Comparison of ENCODE assay signal across 27 cellular contexts in genomic region chr11:12446863-12447262, GRCh38.
DNase-seq lines count a peak whose midpoint lies in the region; ATAC-seq, FAIRE-seq and TF ChIP-seq lines count a peak whose summit lies in the region.
"Had no signal": no experiment of that assay in that cellular context is flagged by ENCODE, and none has a peak within 500 bp of the region (broad histone marks: within the 10 kb centered on the region; RNA-seq: fewer than 3 reads in every experiment).

No MANE protein-coding gene starts in this region.

- TF ChIP-seq POLR2A in esophagus muscularis mucosa (IDR thresholded peaks at IDR 0.05; ENCODE audit: low read depth) = no peak

- H3K4me1 Mint-ChIP-seq in activated naive CD8-positive, alpha-beta T cell treated with anti-CD3 and anti-CD28 coated beads, Interleukin-2, amount 50 U/mL, for 24 hours = no peaks in the 10 kb centered on the region
- no peaks in the 10 kb centered on the region for H3K4me1 Mint-ChIP-seq in activated naive CD8-positive, alpha-beta T cell treated with anti-CD3 and anti-CD28 coated beads for 36 hours
- H3K4me1 Mint-ChIP-seq in astrocyte (ENCODE audit: low read depth, unreplicated experiment) = peaks cover 35% of the 10 kb centered on the region
- H3K4me1 Mint-ChIP-seq: CD14-positive monocyte; CD4-positive, alpha-beta memory T cell; CD4-positive, CD25-positive, alpha-beta regulatory T cell; CD8-positive, alpha-beta memory T cell had no signal

- H3K4me1 ChIP-seq in astrocyte (ENCODE audit: insufficient read depth, low read length) (peaks cover 20% of the 10 kb centered on the region), esophagus muscularis mucosa (peaks cover 25 to 74% (median 66%) of the 10 kb centered on the region in 4 donors), stomach smooth muscle (ENCODE audit: control insufficient read depth, insufficient read depth, low read length) (peaks cover 33% of the 10 kb centered on the region)
- H3K4me1 ChIP-seq: BLaER1 had no signal

- ATAC-seq in activated naive CD8-positive, alpha-beta T cell treated with anti-CD3 and anti-CD28 coated beads, Interleukin-2, amount 50 U/mL, for 24 hours = peak; percentile 69
- ATAC-seq: GM12878 had no signal

- no peak overlapping the region for H3K9ac ChIP-seq in astrocyte (ENCODE audit: low read length)
- H3K9ac ChIP-seq in stomach smooth muscle (ENCODE audit: low read length in 2 of 2) = no peak overlapping the region
- H3K9ac ChIP-seq: BLaER1 had no signal

- H2AFZ ChIP-seq in astrocyte (ENCODE audit: low read depth, low read length) = no peak overlapping the region

- H3K27me3 Mint-ChIP-seq in activated naive CD8-positive, alpha-beta T cell treated with anti-CD3 and anti-CD28 coated beads, Interleukin-2, amount 50 U/mL, for 24 hours = peaks cover 2% of the 10 kb centered on the region
- no peaks in the 10 kb centered on the region for H3K27me3 Mint-ChIP-seq in activated naive CD8-positive, alpha-beta T cell treated with anti-CD3 and anti-CD28 coated beads for 36 hours
- no peaks in the 10 kb centered on the region for H3K27me3 Mint-ChIP-seq in astrocyte (ENCODE audit: low read depth, unreplicated experiment)

- TF ChIP-seq CTCF in astrocyte (IDR thresholded peaks at IDR 0.05; ENCODE audit: insufficient read depth, low read depth, low read length) = no peak
- TF ChIP-seq CTCF in esophagus muscularis mucosa (IDR thresholded peaks at IDR 0.05) = no peak

- H3K27ac ChIP-seq in astrocyte (ENCODE audit: low read depth, low read length) (no peak overlapping the region), esophagus muscularis mucosa (replicated peaks in 1 of 4) (no peak overlapping the region), stomach smooth muscle (ENCODE audit: low read length) (peak overlapping the region; percentile 1)
- H3K27ac ChIP-seq: BLaER1 had no signal

- H3K4me3 ChIP-seq in astrocyte (ENCODE audit: insufficient read depth, low read depth, low read length) (no peak overlapping the region), esophagus muscularis mucosa (no peak overlapping the region), stomach smooth muscle (ENCODE audit: low read length in 2 of 2) (no peak overlapping the region)
- H3K4me3 ChIP-seq: BLaER1, GM12878 had no signal

- H3K36me3 ChIP-seq in astrocyte (ENCODE audit: insufficient read depth, low read length) (no peaks in the 10 kb centered on the region), esophagus muscularis mucosa (peaks cover 0 to 11% (median 3%) of the 10 kb centered on the region in 4 donors), stomach smooth muscle (ENCODE audit: control insufficient read depth in 2 of 2, insufficient read depth in 2 of 2, low read length in 2 of 2) (peaks cover 5 to 7% of the 10 kb centered on the region in 2 donors)
- H3K36me3 ChIP-seq: BE2C, BLaER1 had no signal

- H3K9me3 ChIP-seq in astrocyte (ENCODE audit: insufficient read depth, low read depth, low read length) (no peaks in the 10 kb centered on the region), esophagus muscularis mucosa (no peaks in the 10 kb centered on the region), stomach smooth muscle (ENCODE audit: control insufficient read depth in 2 of 2, low read length in 2 of 2) (no peaks in the 10 kb centered on the region)
- H3K9me3 ChIP-seq: BE2C, BLaER1 had no signal

- no peak for DNase-seq in activated naive CD8-positive, alpha-beta T cell treated with anti-CD3 and anti-CD28 coated beads, Interleukin-2, amount 50 U/mL, for 24 hours
- DNase-seq in activated naive CD8-positive, alpha-beta T cell treated with anti-CD3 and anti-CD28 coated beads for 36 hours = no peak
- DNase-seq in astrocyte (ENCODE audit: low read depth) = no peak
- peak; percentile 70 for DNase-seq in esophagus muscularis mucosa (ENCODE audit: extremely low spot score)
- DNase-seq in NCI-H2227 treated with DMSO at 0.1 percent for 48 hours (lab: John Stamatoyannopoulos, UW) = no peak
- no peak for DNase-seq in NCI-H2107 treated with DMSO at 0.1 percent for 48 hours (lab: John Stamatoyannopoulos, UW; ENCODE audit: unreplicated experiment)
- DNase-seq: 8988T; ACHN; BE2C; C1 segment of cervical spinal cord; CD4-positive, alpha-beta memory T cell; CD4-positive, CD25-positive, alpha-beta regulatory T cell; CD8-positive, alpha-beta memory T cell; COR-L47; DMS 273 treated with DMSO at 0.1 percent for 48 hours; DMS153; DMS53; DMS79; DND-41; EL; GDM1 had no signal

- TF ChIP-seq EP300 in esophagus muscularis mucosa (IDR thresholded peaks at IDR 0.05) = no peak

- no peaks in the 10 kb centered on the region for H3K27me3 ChIP-seq in astrocyte (ENCODE audit: insufficient read depth, low read length)
- H3K27me3 ChIP-seq in esophagus muscularis mucosa = no peaks in the 10 kb centered on the region
- no peaks in the 10 kb centered on the region for H3K27me3 ChIP-seq in stomach smooth muscle (ENCODE audit: control insufficient read depth in 1 of 2, insufficient read depth in 2 of 2, low read length in 2 of 2)
- H3K27me3 ChIP-seq: BE2C, BLaER1 had no signal

- intact Hi-C loops in esophagus muscularis mucosa (cut with DNase I) = no loop called here

- peaks cover 87% of the 10 kb centered on the region for H3K79me2 ChIP-seq in astrocyte (ENCODE audit: insufficient read depth, low read length)

- H3K4me3 Mint-ChIP-seq in activated naive CD8-positive, alpha-beta T cell treated with anti-CD3 and anti-CD28 coated beads, Interleukin-2, amount 50 U/mL, for 24 hours = no peak overlapping the region
- H3K4me3 Mint-ChIP-seq in activated naive CD8-positive, alpha-beta T cell treated with anti-CD3 and anti-CD28 coated beads for 36 hours = no peak overlapping the region
- H3K4me3 Mint-ChIP-seq in astrocyte (ENCODE audit: unreplicated experiment) = no peak overlapping the region
- H3K4me3 Mint-ChIP-seq: CD14-positive monocyte; CD4-positive, alpha-beta memory T cell; CD4-positive, CD25-positive, alpha-beta regulatory T cell; CD8-positive, alpha-beta memory T cell had no signal

- H3K36me3 Mint-ChIP-seq in activated naive CD8-positive, alpha-beta T cell treated with anti-CD3 and anti-CD28 coated beads, Interleukin-2, amount 50 U/mL, for 24 hours (ENCODE audit: low read depth) = no peaks in the 10 kb centered on the region
- no peaks in the 10 kb centered on the region for H3K36me3 Mint-ChIP-seq in activated naive CD8-positive, alpha-beta T cell treated with anti-CD3 and anti-CD28 coated beads for 36 hours
- H3K36me3 Mint-ChIP-seq in astrocyte (ENCODE audit: low read depth, unreplicated experiment) = peaks cover 17% of the 10 kb centered on the region
- H3K36me3 Mint-ChIP-seq: CD14-positive monocyte; CD4-positive, alpha-beta memory T cell; CD4-positive, CD25-positive, alpha-beta regulatory T cell; CD8-positive, alpha-beta memory T cell had no signal

- H4K20me1 ChIP-seq in astrocyte (ENCODE audit: insufficient read depth, low read length) = peaks cover 70% of the 10 kb centered on the region
- H4K20me1 ChIP-seq: BLaER1 had no signal

- no peaks in the 10 kb centered on the region for H3K9me3 Mint-ChIP-seq in activated naive CD8-positive, alpha-beta T cell treated with anti-CD3 and anti-CD28 coated beads, Interleukin-2, amount 50 U/mL, for 24 hours
- no peaks in the 10 kb centered on the region for H3K9me3 Mint-ChIP-seq in activated naive CD8-positive, alpha-beta T cell treated with anti-CD3 and anti-CD28 coated beads for 36 hours
- H3K9me3 Mint-ChIP-seq in astrocyte (ENCODE audit: unreplicated experiment) = no peaks in the 10 kb centered on the region
- H3K9me3 Mint-ChIP-seq: CD4-positive, alpha-beta memory T cell; CD8-positive, alpha-beta memory T cell had no signal

- H3K27ac Mint-ChIP-seq in activated naive CD8-positive, alpha-beta T cell treated with anti-CD3 and anti-CD28 coated beads, Interleukin-2, amount 50 U/mL, for 24 hours = no peak overlapping the region
- H3K27ac Mint-ChIP-seq in activated naive CD8-positive, alpha-beta T cell treated with anti-CD3 and anti-CD28 coated beads for 36 hours = no peak overlapping the region
- H3K27ac Mint-ChIP-seq in astrocyte (ENCODE audit: unreplicated experiment) = peak overlapping the region; percentile 26
- H3K27ac Mint-ChIP-seq: CD4-positive, alpha-beta memory T cell; CD4-positive, CD25-positive, alpha-beta regulatory T cell; CD8-positive, alpha-beta memory T cell had no signal

- no peak overlapping the region for H3K4me2 ChIP-seq in astrocyte (ENCODE audit: low read length)
- H3K4me2 ChIP-seq: BLaER1 had no signal

- no peak for FAIRE-seq in astrocyte (lab: Jason Lieb, UNC)
- FAIRE-seq: A204.1, GM12878, GM18507 had no signal
